Comparison of ENCODE assay signal across 14 cellular contexts in the genomic region with DNA sequence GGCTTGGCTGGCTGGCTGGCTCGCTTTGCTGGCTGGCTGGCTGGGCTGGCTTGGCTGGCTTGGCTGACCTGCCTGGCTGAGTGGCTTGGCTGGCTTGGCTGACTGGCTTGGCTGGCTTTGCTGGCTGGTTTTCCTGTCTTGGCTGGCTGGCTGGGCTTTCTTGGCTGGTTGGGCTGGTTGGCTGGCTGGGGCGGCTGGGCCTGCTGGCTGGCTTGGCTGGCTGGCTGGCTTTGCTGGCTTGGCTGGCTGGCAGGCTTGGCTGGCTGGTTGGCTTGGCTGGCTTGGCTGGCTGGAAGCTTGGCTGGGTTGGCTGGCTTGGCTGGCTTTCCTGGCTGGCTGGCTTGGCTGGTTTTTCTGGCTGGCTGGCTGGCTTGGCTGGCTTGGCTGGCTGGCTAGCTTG.
DNase-seq lines count a peak whose midpoint lies in the region; ATAC-seq, FAIRE-seq and TF ChIP-seq lines count a peak whose summit lies in the region.
"Had no signal": no experiment of that assay in that cellular context is flagged by ENCODE, and none has a peak within 500 bp of the region (broad histone marks: within the 10 kb centered on the region; RNA-seq: fewer than 3 reads in every experiment).

No MANE protein-coding gene starts in this region.

- H3K4me3 Mint-ChIP-seq in nephron progenitor cell = no peak overlapping the region

- H3K27me3 Mint-ChIP-seq in nephron progenitor cell (ENCODE audit: low read depth, poor library complexity) = no peaks in the 10 kb centered on the region

- WGBS in adrenal gland, 4 donors = 53 to 74% (median 66%) methylated on average over 1 to 2 of the region's 2 CpGs

- no peaks in the 10 kb centered on the region for H3K4me1 ChIP-seq in adrenal gland (replicated peaks in 1 of 2)

- no peaks in the 10 kb centered on the region for H3K36me3 ChIP-seq in adrenal gland (replicated peaks in 1 of 2)

- no peaks in the 10 kb centered on the region for H3K4me1 Mint-ChIP-seq in nephron progenitor cell

- DNase-seq in activated naive CD4-positive, alpha-beta T cell treated with anti-CD3 and anti-CD28 coated beads, Interleukin-2, amount 50 U/mL, for 16 hours = peak; percentile 11
- DNase-seq in activated naive CD4-positive, alpha-beta T cell (lab: John Stamatoyannopoulos, UW) = no peak
- DNase-seq in adrenal gland (peak in 6 of 7 donors; percentile 0 to 50 (median 14)), left lobe of liver (ENCODE audit: low spot score) (peak; percentile 49), urothelium cell line (ENCODE audit: low spot score) (peak; percentile 15), HUDEP-2 (lab: John Stamatoyannopoulos, UW; ENCODE audit: unreplicated experiment in 76 of 76) (no peak), nephron progenitor cell (no peak)
- DNase-seq: ACHN; activated CD4-positive, CD25-positive, alpha-beta regulatory T cell treated with anti-CD3 and anti-CD28 coated beads, Interleukin-2, amount 50 U/mL, for 72 hours; caudate nucleus; DMS 273 treated with DMSO at 0.1 percent for 48 hours; NK-92 treated with Interleukin-12 subunit alpha and Interleukin-12 subunit beta, amount 100 ng/mL, for 24 hours; SW 1271 had no signal

- no peak overlapping the region for H3K27ac Mint-ChIP-seq in nephron progenitor cell

- H3K36me3 Mint-ChIP-seq in nephron progenitor cell (ENCODE audit: low read depth) = no peaks in the 10 kb centered on the region

- intact Hi-C loops in adrenal gland (cut with DNase I) = no loop called here

- H3K9me3 Mint-ChIP-seq in nephron progenitor cell = peaks cover 4% of the 10 kb centered on the region

- TF ChIP-seq CTCF in adrenal gland (IDR thresholded peaks at IDR 0.05) (no peak), nephron progenitor cell (IDR thresholded peaks at IDR 0.05) (no peak)

- no peak overlapping the region for H3K27ac ChIP-seq in adrenal gland

- no peaks in the 10 kb centered on the region for H3K27me3 ChIP-seq in adrenal gland

- no peaks in the 10 kb centered on the region for H3K9me3 ChIP-seq in adrenal gland (replicated peaks in 1 of 3)

- no peak overlapping the region for H3K4me3 ChIP-seq in adrenal gland

- TF ChIP-seq POLR2A in adrenal gland (IDR thresholded peaks at IDR 0.05) = no peak

- FAIRE-seq in urothelium cell line (lab: Jason Lieb, UNC) = no peak

- ATAC-seq in left lobe of liver (no peak), esophagus mucosa (no peak)

Comparison
In these comparisons a context has a peak if more than half of its experiments do, and no peak if none do; other contexts are left out.
1. DNase-seq: peak in activated naive CD4-positive, alpha-beta T cell treated with anti-CD3 and anti-CD28 coated beads, Interleukin-2, amount 50 U/mL, for 16 hours (single experiment), adrenal gland (6 of 7), left lobe of liver (single experiment) and urothelium cell line (single experiment); none in activated naive CD4-positive, alpha-beta T cell (0 of 4), HUDEP-2 (0 of 76) and nephron progenitor cell (single experiment).